2 cellular contexts compared by ENCODE assay signal in genomic region chr3:792651-793050, GRCh38.
TF ChIP-seq lines count a peak whose summit lies in the region.

No MANE protein-coding gene starts in this region.

TF ChIP-seq in SK-N-SH, 30 proteins besides CTCF, POLR2A, EP300 and RAD21 (continued from another document):
- TF ChIP-seq TEAD4 (IDR thresholded peaks at IDR 0.05; ENCODE audit: borderline replicate concordance, insufficient read depth): no peak
- no peak for TF ChIP-seq USF2 (IDR thresholded peaks at IDR 0.05; ENCODE audit: borderline replicate concordance, low read depth, low read length)
- no peak for TF ChIP-seq SIN3A (IDR thresholded peaks at IDR 0.05; ENCODE audit: borderline replicate concordance, low read depth, low read length)
- no peak for TF ChIP-seq FOXM1 (IDR thresholded peaks at IDR 0.05; ENCODE audit: low read depth)
- no peak for TF ChIP-seq POLR2AphosphoS5 (IDR thresholded peaks at IDR 0.05; ENCODE audit: low read depth, low read length)
- no peak for TF ChIP-seq YY1 (IDR thresholded peaks at IDR 0.05; ENCODE audit: low read depth)
- TF ChIP-seq RFX5 (IDR thresholded peaks at IDR 0.05; ENCODE audit: low read length): no peak
- TF ChIP-seq EZH2phosphoT487 (IDR thresholded peaks at IDR 0.05; ENCODE audit: borderline replicate concordance, low read depth): no peak
- TF ChIP-seq ELF1 (IDR thresholded peaks at IDR 0.05): no peak
- TF ChIP-seq RCOR1 (IDR thresholded peaks at IDR 0.05; ENCODE audit: low read length): no peak
- no peak for TF ChIP-seq TAF1 (IDR thresholded peaks at IDR 0.05; ENCODE audit: borderline replicate concordance, low read depth, low read length)
- TF ChIP-seq GABPA (IDR thresholded peaks at IDR 0.05; ENCODE audit: low read depth): no peak

TF ChIP-seq in SK-N-SH treated with all-trans-retinoic acid at 6 μM for 48 hours, 23 proteins besides CTCF, POLR2A, EP300 and RAD21 (continued from another document):
- TF ChIP-seq OSR1 (CRISPR knock-in tag; IDR thresholded peaks at IDR 0.05) (no peak), POU6F1 (CRISPR knock-in tag; IDR thresholded peaks at IDR 0.05; ENCODE audit: borderline replicate concordance, low read depth) (no peak), TOX (CRISPR knock-in tag; IDR thresholded peaks at IDR 0.05; ENCODE audit: borderline replicate concordance) (no peak)
TF ChIP-seq in SK-N-SH treated with all-trans-retinoic acid at 6 μM for 48 hours: peak in this region for 0.
